ENCODE assay signal across 2 cellular contexts in genomic region chr3:11156026-11156410, GRCh38.
TF ChIP-seq lines count a peak whose summit lies in the region.

No MANE protein-coding gene starts in this region.

TF ChIP-seq in SK-N-SH, 30 proteins besides CTCF, POLR2A, EP300 and RAD21:
- no peak for TF ChIP-seq IRF3 (IDR thresholded peaks at IDR 0.05; ENCODE audit: low read depth, low read length)
- no peak for TF ChIP-seq REST (IDR thresholded peaks at IDR 0.05; ENCODE audit: low read depth, low read length)
- no peak for TF ChIP-seq ZBTB33 (IDR thresholded peaks at IDR 0.05; ENCODE audit: borderline replicate concordance, low read depth)
- no peak for TF ChIP-seq SIN3A (IDR thresholded peaks at IDR 0.05; ENCODE audit: borderline replicate concordance, low read depth, low read length)
- no peak for TF ChIP-seq TAF1 (IDR thresholded peaks at IDR 0.05; ENCODE audit: borderline replicate concordance, low read depth, low read length)

TF ChIP-seq in SK-N-SH treated with all-trans-retinoic acid at 6 μM for 48 hours, 23 proteins besides CTCF, POLR2A, EP300 and RAD21 (continued from another document):
- no peak for TF ChIP-seq TSHZ2 (CRISPR knock-in tag; IDR thresholded peaks at IDR 0.05)
- TF ChIP-seq CREB5 (CRISPR knock-in tag; IDR thresholded peaks at IDR 0.05; ENCODE audit: low read depth), result no peak
- TF ChIP-seq ZFP3 (CRISPR knock-in tag; IDR thresholded peaks at IDR 0.05), result no peak
- no peak for TF ChIP-seq SNAI2 (CRISPR knock-in tag; IDR thresholded peaks at IDR 0.05)
- TF ChIP-seq CSDC2 (CRISPR knock-in tag; IDR thresholded peaks at IDR 0.05), result no peak
- TF ChIP-seq ZFP30 (CRISPR knock-in tag; IDR thresholded peaks at IDR 0.05), result no peak
TF ChIP-seq in SK-N-SH treated with all-trans-retinoic acid at 6 μM for 48 hours: peak in this region for 0.
